ENCODE assay signal across 8 cellular contexts in the genomic region with DNA sequence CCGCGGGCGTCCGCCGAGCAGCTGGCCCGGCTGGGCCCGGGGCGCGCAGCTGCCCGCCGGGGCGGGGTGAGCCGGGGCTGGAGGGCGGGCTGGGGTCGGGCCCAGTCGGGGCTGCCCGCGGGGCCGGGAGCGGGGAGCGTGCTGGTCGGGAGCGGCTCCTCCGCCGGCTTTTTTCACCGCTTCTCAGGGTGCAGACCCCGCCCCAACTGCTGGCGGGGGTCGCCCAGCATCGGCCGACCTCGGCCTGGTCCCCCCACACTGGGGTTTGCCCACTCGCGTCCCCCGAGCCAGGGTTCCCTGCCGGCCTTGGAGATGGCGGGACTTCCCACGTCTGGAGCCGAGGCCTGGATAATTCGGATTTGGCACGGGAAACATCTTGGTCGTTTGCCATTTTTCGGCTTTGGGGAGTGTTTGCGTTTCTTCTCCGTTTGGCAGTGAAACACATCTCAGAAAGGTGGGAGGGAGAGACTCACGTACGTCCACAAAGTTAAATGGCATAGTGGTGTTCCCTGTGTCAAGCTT. TPM values are rescaled to one million over a fixed set of nuclear protein-coding genes. Genes with fewer than 3 reads are reported as not detected.
DNase-seq lines count a peak whose midpoint lies in the region; ATAC-seq and TF ChIP-seq lines count a peak whose summit lies in the region.

No MANE protein-coding gene starts in this region.

- H3K4me1 ChIP-seq in MM.1S (ENCODE audit: low read length), result 0 out of 2 replicates have a peak, but pooled peaks cover 6% of the 10 kb centered on the region

- CTCF ChIA-PET in GM10248 (lab: Yijun Ruan, JAX), result interaction anchor here (0.9 to 2.5 kb wide), 4 partner anchors 10 to 364 kb away, joined by 3 to 8 read pairs (median 4); no protein-coding TSS in a partner anchor

- H3K36me3 Mint-ChIP-seq in activated T-helper 17 cell treated with anti-CD3 and anti-CD28 coated beads, Interleukin-2, amount 50 U/mL, for 72 hours (ENCODE audit: low read depth), result peaks cover 39% of the 10 kb centered on the region

- peaks cover 10% of the 10 kb centered on the region for H3F3A ChIP-seq in MM.1S (ENCODE audit: insufficient read depth, low read length)

- peak overlapping the region; percentile 83 for H3K4me3 ChIP-seq in MM.1S (ENCODE audit: low read length)
- peak overlapping the region; percentile 56 to 98 for H3K4me3 ChIP-seq in foreskin fibroblast (ENCODE audit: low read depth in 1 of 2, low read length in 2 of 2)

- peak overlapping the region; percentile 92 for H3K4me3 Mint-ChIP-seq in activated T-helper 17 cell treated with anti-CD3 and anti-CD28 coated beads, Interleukin-2, amount 50 U/mL, for 72 hours

- H3K9me3 ChIP-seq in MM.1S (replicated peaks; ENCODE audit: insufficient read depth, low read length), result no peaks in the 10 kb centered on the region

- no peaks in the 10 kb centered on the region for H3K36me3 ChIP-seq in MM.1S (replicated peaks; ENCODE audit: insufficient read depth, low read length)

- no peak for ATAC-seq in activated T-helper 17 cell treated with anti-CD3 and anti-CD28 coated beads, Interleukin-2, amount 50 U/mL, for 72 hours (replicated peaks)
- ATAC-seq in omental fat pad (ENCODE audit: low FRiP score), result peak; percentile 62

- H3K9me3 Mint-ChIP-seq in activated T-helper 17 cell treated with anti-CD3 and anti-CD28 coated beads, Interleukin-2, amount 50 U/mL, for 72 hours, result no peaks in the 10 kb centered on the region

- H4K20me1 ChIP-seq in MM.1S (ENCODE audit: insufficient read depth, low read length), result no peaks in the 10 kb centered on the region

- peak overlapping the region; percentile 75 for H3K27ac ChIP-seq in MM.1S (ENCODE audit: low read length)

- peak overlapping the region; percentile 42 for H3K4me2 ChIP-seq in MM.1S (ENCODE audit: low read depth, low read length)

- H3K27me3 ChIP-seq in MM.1S (replicated peaks; ENCODE audit: insufficient read depth, low read length), result no peaks in the 10 kb centered on the region

- H3K27ac Mint-ChIP-seq in activated T-helper 17 cell treated with anti-CD3 and anti-CD28 coated beads, Interleukin-2, amount 50 U/mL, for 72 hours, result peak overlapping the region; percentile 98

- TF ChIP-seq CTCF in GM10248 (IDR thresholded peaks at IDR 0.05; ENCODE audit: control extremely low read depth, extremely low read depth, low read depth, missing control alignments), result no peak
- no peak for TF ChIP-seq CTCF in MM.1S (IDR thresholded peaks at IDR 0.05; ENCODE audit: low read length)
- TF ChIP-seq CTCF in foreskin fibroblast (IDR thresholded peaks at IDR 0.05; ENCODE audit: low read depth, low read length), result no peak
- TF ChIP-seq CTCF in omental fat pad (IDR thresholded peaks at IDR 0.05), result no peak

- H3K27me3 Mint-ChIP-seq in activated T-helper 17 cell treated with anti-CD3 and anti-CD28 coated beads, Interleukin-2, amount 50 U/mL, for 72 hours, result no peaks in the 10 kb centered on the region

- POLR2A ChIA-PET in GM10248 (lab: Yijun Ruan, JAX), result no interaction called here

- peaks cover 61% of the 10 kb centered on the region for H3K79me2 ChIP-seq in MM.1S (ENCODE audit: low read length)

- H2AFZ ChIP-seq in MM.1S (ENCODE audit: low read length), result peak overlapping the region; percentile 18; the same call in 1 of the 2 replicates

- H3K4me1 Mint-ChIP-seq in activated T-helper 17 cell treated with anti-CD3 and anti-CD28 coated beads, Interleukin-2, amount 50 U/mL, for 72 hours, result peaks cover 17% of the 10 kb centered on the region

- no peaks in the 10 kb centered on the region for H3K9me2 ChIP-seq in MM.1S (replicated peaks; ENCODE audit: insufficient read depth, low read length)

- peak overlapping the region; percentile 85 for H3K9ac ChIP-seq in MM.1S (ENCODE audit: low read length)

- DNase-seq in GM10248 (ENCODE audit: extremely low spot score) (peak; percentile 35), HCEC 1CT (peak; percentile 30), MM.1S (no peak), foreskin fibroblast (peak in 1 of 2 donors; percentile 61), omental fat pad (ENCODE audit: low spot score) (peak; percentile 32), islet precursor cell (no peak)
- no peak for DNase-seq in activated CD4-positive, CD25-positive, alpha-beta regulatory T cell treated with anti-CD3 and anti-CD28 coated beads, Interleukin-2, amount 50 U/mL, for 72 hours

RNA-seq across cellular contexts. Expression of gene TMEM248, which starts 0.4 kb away (rescaled TPM):
- 10 to 100 TPM; 67.4 to 85.7 TPM for total RNA-seq in activated T-helper 17 cell treated with anti-CD3 and anti-CD28 coated beads, Interleukin-2, amount 50 U/mL, for 72 hours
- total RNA-seq in omental fat pad, result 100 to 1,000 TPM in 3 of 4 donors, 10 to 100 TPM in 1; 98.1 to 111 (median 108) TPM

Comparison
In these comparisons a context has a peak if more than half of its experiments do, and no peak if none do; other contexts are left out.
1. DNase-seq: peak in GM10248 (single experiment), HCEC 1CT (single experiment) and omental fat pad (single experiment); none in MM.1S (single experiment), islet precursor cell (single experiment) and activated CD4-positive, CD25-positive, alpha-beta regulatory T cell treated with anti-CD3 and anti-CD28 coated beads, Interleukin-2, amount 50 U/mL, for 72 hours (single experiment).